Comparison of ENCODE assay signal across 16 cellular contexts in genomic region chr2:40886660-40887059, GRCh38.
DNase-seq lines count a peak whose midpoint lies in the region; ATAC-seq and TF ChIP-seq lines count a peak whose summit lies in the region.
"Had no signal": no experiment of that assay in that cellular context is flagged by ENCODE, and none has a peak within 500 bp of the region (broad histone marks: within the 10 kb centered on the region; RNA-seq: fewer than 3 reads in every experiment).

No MANE protein-coding gene starts in this region.

- H3K36me3 ChIP-seq in GM23338 (ENCODE audit: insufficient read depth) (peaks cover 18% of the 10 kb centered on the region; the same call in 1 of the 2 replicates), HAP-1 (replicated peaks) (no peaks in the 10 kb centered on the region)
- H3K36me3 ChIP-seq: BLaER1 treated with 17β-estradiol and CSF1 and Interleukin-3, amounts not matched to agents 10 nM and 100 nM had no signal

- H3K36me3 Mint-ChIP-seq in GM23338 (ENCODE audit: low read depth) = peaks cover 40% of the 10 kb centered on the region
- H3K36me3 Mint-ChIP-seq: CD8-positive, alpha-beta T cell; IgD-negative memory B cell had no signal

- H2AFZ ChIP-seq in GM23338 = no peak overlapping the region

- no peaks in the 10 kb centered on the region for H3K79me2 ChIP-seq in GM23338 (replicated peaks; ENCODE audit: insufficient read depth)

- H3K27ac ChIP-seq in GM23338 (ENCODE audit: low read depth) = 0 out of 2 replicates have a peak overlapping the region, but pooled peaks have one; percentile 1
- H3K27ac ChIP-seq: BLaER1 treated with 17β-estradiol and CSF1 and Interleukin-3, amounts not matched to agents 10 nM and 100 nM had no signal

- H3K9me3 ChIP-seq in HAP-1 = peaks cover 8% of the 10 kb centered on the region
- H3K9me3 ChIP-seq: BLaER1 treated with 17β-estradiol and CSF1 and Interleukin-3, amounts not matched to agents 10 nM and 100 nM had no signal

- H3K27me3 ChIP-seq in GM23338 (ENCODE audit: insufficient read depth) (no peaks in the 10 kb centered on the region), HAP-1 (ENCODE audit: low read depth) (no peaks in the 10 kb centered on the region)
- H3K27me3 ChIP-seq: BLaER1 treated with 17β-estradiol and CSF1 and Interleukin-3, amounts not matched to agents 10 nM and 100 nM had no signal

- TF ChIP-seq CTCF in GM23338 (conservative IDR thresholded peaks at IDR 0.05; ENCODE audit: low read depth in 2 of 2) = no peak

- peaks cover 5% of the 10 kb centered on the region; the same call in 1 of the 3 replicates for H3K4me1 Mint-ChIP-seq in GM23338
- H3K4me1 Mint-ChIP-seq: B cell, IgD-negative memory B cell had no signal

- H3K4me1 ChIP-seq in GM23338 (ENCODE audit: insufficient read depth) (no peaks in the 10 kb centered on the region), HAP-1 (peaks cover 13% of the 10 kb centered on the region)

- H4K20me1 ChIP-seq in GM23338 (replicated peaks; ENCODE audit: insufficient read depth) = no peaks in the 10 kb centered on the region
- H4K20me1 ChIP-seq: BLaER1 treated with 17β-estradiol and CSF1 and Interleukin-3, amounts not matched to agents 10 nM and 100 nM had no signal

- no peak overlapping the region for H3K4me2 ChIP-seq in GM23338
- H3K4me2 ChIP-seq: BLaER1 treated with 17β-estradiol and CSF1 and Interleukin-3, amounts not matched to agents 10 nM and 100 nM had no signal

- ATAC-seq in GM23338 = no peak
- ATAC-seq in GM18502 (IDR thresholded peaks at IDR 0.05; ENCODE audit: poor library complexity, unreplicated experiment) = no peak
- ATAC-seq in GM21529 (IDR thresholded peaks at IDR 0.05; ENCODE audit: unreplicated experiment) = no peak
- ATAC-seq: CD8-positive, alpha-beta T cell had no signal

- peaks cover 31% of the 10 kb centered on the region for H3K9me3 Mint-ChIP-seq in GM23338

- in situ Hi-C loops in HAP-1 (cut with MboI; ENCODE audit: low sequenced_read_pairs) = no loop called here

- no peak overlapping the region for H3K4me3 ChIP-seq in GM23338
- no peak overlapping the region for H3K4me3 ChIP-seq in HAP-1
- H3K4me3 ChIP-seq: BLaER1 treated with 17β-estradiol and CSF1 and Interleukin-3, amounts not matched to agents 10 nM and 100 nM had no signal

- H3K4me3 Mint-ChIP-seq in GM23338 = no peak overlapping the region
- H3K4me3 Mint-ChIP-seq: B cell; CD8-positive, alpha-beta T cell; IgD-negative memory B cell had no signal

- no peak overlapping the region for H3K27ac Mint-ChIP-seq in GM23338
- H3K27ac Mint-ChIP-seq: B cell; CD8-positive, alpha-beta T cell; IgD-negative memory B cell had no signal

- DNase-seq in GM23338 (ENCODE audit: low spot score) (no peak), HAP-1 (ENCODE audit: low spot score in 2 of 2) (peak; percentile 21 to 93), NCI-H526 treated with DMSO at 0.1 percent for 48 hours (lab: John Stamatoyannopoulos, UW) (peak; percentile 1), iPS DF 19.7 (ENCODE audit: low read depth, low spot score) (peak; percentile 5)
- no peak for DNase-seq in activated naive CD4-positive, alpha-beta T cell treated with anti-CD3 and anti-CD28 coated beads, Interleukin-2, amount 50 U/mL, for 16 hours
- DNase-seq: 8988T; Calu3; CD8-positive, alpha-beta T cell; DMS79 treated with DMSO at 0.1 percent for 48 hours; GF-D8; KBM-7 had no signal

- peaks cover 13% of the 10 kb centered on the region for H3K9me2 ChIP-seq in GM23338 (ENCODE audit: insufficient read depth)

- peaks cover 3% of the 10 kb centered on the region for H3K27me3 Mint-ChIP-seq in GM23338 (ENCODE audit: insufficient read depth, low read depth, poor library complexity)
- H3K27me3 Mint-ChIP-seq: B cell, IgD-negative memory B cell had no signal

- no peaks in the 10 kb centered on the region for H3F3A ChIP-seq in GM23338 (replicated peaks; ENCODE audit: low read depth)

TF ChIP-seq in GM23338, 12 proteins besides CTCF, POLR2A, EP300 and RAD21:
- TF ChIP-seq POLR2AphosphoS5 (IDR thresholded peaks at IDR 0.05; ENCODE audit: low read depth) (no peak), JUNB (IDR thresholded peaks at IDR 0.05; ENCODE audit: unreplicated experiment) (no peak), CREB1 (CRISPR knock-in tag; IDR thresholded peaks at IDR 0.05; ENCODE audit: low read depth) (no peak), NANOG (IDR thresholded peaks at IDR 0.05; ENCODE audit: borderline replicate concordance) (peak; percentile 77), ZNF331 (CRISPR knock-in tag; IDR thresholded peaks at IDR 0.05; ENCODE audit: low read depth) (no peak)

Comparison
In these comparisons a context has a peak if more than half of its experiments do, and no peak if none do; other contexts are left out.
1. DNase-seq: peak in HAP-1 (2 of 2), NCI-H526 treated with DMSO at 0.1 percent for 48 hours (single experiment) and iPS DF 19.7 (single experiment); none in GM23338 (single experiment) and activated naive CD4-positive, alpha-beta T cell treated with anti-CD3 and anti-CD28 coated beads, Interleukin-2, amount 50 U/mL, for 16 hours (single experiment).